ENCODE assay signal across 12 cellular contexts in genomic region chr3:125062904-125063618, GRCh38. TPM values are rescaled to one million over a fixed set of nuclear protein-coding genes. Genes with fewer than 3 reads are reported as not detected.
DNase-seq lines count a peak whose midpoint lies in the region; ATAC-seq, FAIRE-seq and TF ChIP-seq lines count a peak whose summit lies in the region.
"Had no signal": no experiment of that assay in that cellular context is flagged by ENCODE, and none has a peak within 500 bp of the region (broad histone marks: within the 10 kb centered on the region; RNA-seq: fewer than 3 reads in every experiment).

No MANE protein-coding gene starts in this region.

- peak overlapping the region; percentile 5 to 10 for H3K27ac ChIP-seq in breast epithelium
- H3K27ac ChIP-seq: 22Rv1 had no signal

- H3K9me3 ChIP-seq in breast epithelium, result no peaks in the 10 kb centered on the region

- peaks cover 0 to 9% of the 10 kb centered on the region in 2 donors for H3K4me1 ChIP-seq in breast epithelium

- H3K36me3 ChIP-seq in breast epithelium, result no peaks in the 10 kb centered on the region

- intact Hi-C loops in breast epithelium (cut with DNase I; ENCODE audit: low total_unique reads), result no loop called here

- TF ChIP-seq POLR2A in breast epithelium (IDR thresholded peaks at IDR 0.05), result no peak

- H3K4me3 ChIP-seq in breast epithelium, result no peak overlapping the region

- FAIRE-seq in urothelium cell line (lab: Jason Lieb, UNC), result peak; percentile 55
- FAIRE-seq: endometrium had no signal

- ATAC-seq in GM18907 (IDR thresholded peaks at IDR 0.05; ENCODE audit: unreplicated experiment), result no peak

- no peak for TF ChIP-seq CTCF in breast epithelium (IDR thresholded peaks at IDR 0.05)

- H3K27me3 ChIP-seq in breast epithelium, result no peaks in the 10 kb centered on the region

- DNase-seq in NCI-H2196 (lab: John Stamatoyannopoulos, UW; ENCODE audit: unreplicated experiment), result peak; percentile 42
- DNase-seq in NCI-H2196 treated with DMSO at 0.1 percent for 48 hours (lab: John Stamatoyannopoulos, UW; ENCODE audit: unreplicated experiment), result no peak
- DNase-seq in breast epithelium (ENCODE audit: low spot score in 2 of 2), result peak; percentile 65 to 66
- DNase-seq in kidney glomerular epithelial cell (lab: John Stamatoyannopoulos, UW), result peak; percentile 100
- DNase-seq in urothelium cell line (ENCODE audit: low spot score), result peak; percentile 87
- DNase-seq in NOMO-1 treated with DMSO at 0.1 percent for 48 hours (lab: John Stamatoyannopoulos, UW; ENCODE audit: unreplicated experiment), result no peak
- DNase-seq in activated naive CD4-positive, alpha-beta T cell treated with Interleukin-2 at 50 U/mL for 16 hours, result no peak
- DNase-seq: NCI-H82, substantia nigra had no signal

RNA-seq across cellular contexts. Expression of gene HEG1, which starts 7.3 kb away (rescaled TPM):
- 10 to 100 TPM; 36.0 to 45.9 (median 45.1) TPM for total RNA-seq in breast epithelium

Comparison
In these comparisons a context has a peak if more than half of its experiments do, and no peak if none do; other contexts are left out.
1. DNase-seq: peak in NCI-H2196 (single experiment), breast epithelium (2 of 2), kidney glomerular epithelial cell (single experiment) and urothelium cell line (single experiment); none in NCI-H2196 treated with DMSO at 0.1 percent for 48 hours (single experiment), NOMO-1 treated with DMSO at 0.1 percent for 48 hours (single experiment) and activated naive CD4-positive, alpha-beta T cell treated with Interleukin-2 at 50 U/mL for 16 hours (single experiment).